In the genomic region with DNA sequence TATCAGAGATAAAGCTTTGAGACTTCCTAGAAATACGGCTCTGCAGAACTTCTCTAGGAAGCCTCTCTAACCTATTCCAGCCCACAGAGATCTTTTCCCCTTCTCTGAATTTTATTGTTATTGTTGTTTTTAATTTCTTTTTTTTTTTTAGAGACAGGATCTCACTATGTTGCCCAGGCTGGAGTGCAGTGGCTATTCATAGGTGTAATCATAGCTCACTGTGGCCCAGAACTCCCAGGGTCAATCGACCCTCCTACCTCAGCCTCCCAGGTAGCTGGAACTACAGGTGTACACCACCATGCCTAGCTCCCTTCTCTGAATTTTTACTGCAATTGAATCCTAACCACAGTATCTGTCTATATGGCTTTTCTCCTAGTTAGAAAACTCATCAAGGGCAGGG, we compare ENCODE assay signal across 31 cellular contexts. TPM values are rescaled to one million over a fixed set of nuclear protein-coding genes. Genes with fewer than 3 reads are reported as not detected.
"Had no signal": no experiment of that assay in that cellular context is flagged by ENCODE, and none has a peak within 500 bp of the region (broad histone marks: within the 10 kb centered on the region; RNA-seq: fewer than 3 reads in every experiment).

No MANE protein-coding gene starts in this region.

- H3K27me3 ChIP-seq: esophagus squamous epithelium, heart right ventricle, neural progenitor cell, right lobe of liver, thyroid gland, upper lobe of right lung had no signal

- H3K9me3 ChIP-seq: esophagus squamous epithelium, heart right ventricle, left ventricle myocardium inferior, right lobe of liver, thyroid gland, upper lobe of right lung had no signal

- H3K9me3 Mint-ChIP-seq: activated naive CD4-positive, alpha-beta T cell treated with anti-CD3 and anti-CD28 coated beads, Interleukin-2, amount 50 U/mL, for 72 hours; activated T-cell treated with anti-CD3 and anti-CD28 coated beads, Interleukin-2, amount 50 U/mL, for 72 hours; mesothelial cell of epicardium; natural killer cell; stimulated activated effector memory CD8-positive, alpha-beta T cell treated with anti-CD3 and anti-CD28 coated beads, Interleukin-12 subunit alpha, Interleukin-12 subunit beta, amount 100 ng/mL, for 72 hours; stimulated activated naive CD8-positive, alpha-beta T cell treated with anti-CD3 and anti-CD28 coated beads, Interleukin-15, Interleukin-2, amounts not matched to agents 100 ng/mL and 50 ng/mL, for 24 hours; T-helper 2 cell treated with Interferon-gamma antibody and Interleukin-4, amounts not matched to agents 5 μg/mL and 100 μg/mL, for 36 hours had no signal

- H3K9ac ChIP-seq: neural progenitor cell had no signal

- H3K36me3 ChIP-seq: heart right ventricle, left ventricle myocardium inferior, right lobe of liver, thyroid gland, upper lobe of right lung had no signal

- H3K4me3 Mint-ChIP-seq: activated CD4-positive, alpha-beta T cell treated with anti-CD3 and anti-CD28 coated beads for 36 hours; activated T-cell treated with anti-CD3 and anti-CD28 coated beads, Interleukin-2, amount 50 U/mL, for 72 hours; mesothelial cell of epicardium; natural killer cell; neural progenitor cell; stimulated activated effector memory CD8-positive, alpha-beta T cell treated with anti-CD3 and anti-CD28 coated beads, Interleukin-12 subunit alpha, Interleukin-12 subunit beta, amount 100 ng/mL, for 72 hours; stimulated activated naive CD8-positive, alpha-beta T cell treated with anti-CD3 and anti-CD28 coated beads, Interleukin-15, Interleukin-2, amounts not matched to agents 100 ng/mL and 50 ng/mL, for 24 hours; T-helper 2 cell treated with Interferon-gamma antibody and Interleukin-4, amounts not matched to agents 5 μg/mL and 100 μg/mL, for 36 hours had no signal

- H3K27ac ChIP-seq: epithelial cell of prostate, esophagus squamous epithelium, left ventricle myocardium inferior, right lobe of liver, thyroid gland, upper lobe of right lung had no signal

- H3K4me2 ChIP-seq: neural progenitor cell had no signal

- H2AFZ ChIP-seq: neural progenitor cell had no signal

- DNase-seq: activated CD4-positive, alpha-beta T cell treated with anti-CD3 and anti-CD28 coated beads for 36 hours; activated CD4-positive, CD25-positive, alpha-beta regulatory T cell; activated naive CD4-positive, alpha-beta T cell; activated T-cell treated with anti-CD3 and anti-CD28 coated beads for 4 hours; activated T-cell treated with anti-CD3 and anti-CD28 coated beads, Interleukin-2, amount 50 U/mL, for 72 hours; amniotic stem cell; central memory CD4-positive, alpha-beta T cell; dermis blood vessel endothelial cell; effector CD8-positive, alpha-beta T cell; esophagus squamous epithelium; foreskin melanocyte; heart right ventricle; left ventricle myocardium inferior; natural killer cell; occipital lobe; right lobe of liver; stimulated activated CD4-positive, alpha-beta T cell treated with anti-CD3 and anti-CD28 coated beads, Interleukin-12 subunit alpha, Interleukin-12 subunit beta, amount 100 ng/mL, for 4 hours; stimulated activated CD4-positive, alpha-beta T cell treated with anti-CD3 and anti-CD28 coated beads, Interleukin-4, amount 100 ng/mL, for 24 hours; T-helper 1 cell; thyroid gland; upper lobe of right lung had no signal

- ATAC-seq: activated CD4-positive, alpha-beta T cell treated with anti-CD3 and anti-CD28 coated beads for 36 hours; activated naive CD4-positive, alpha-beta T cell treated with anti-CD3 and anti-CD28 coated beads, Interleukin-2, amount 50 U/mL, for 72 hours; activated T-cell treated with anti-CD3 and anti-CD28 coated beads, Interleukin-2, amount 50 U/mL, for 72 hours; heart right ventricle; natural killer cell; stimulated activated effector memory CD8-positive, alpha-beta T cell treated with anti-CD3 and anti-CD28 coated beads, Interleukin-12 subunit alpha, Interleukin-12 subunit beta, amount 100 ng/mL, for 72 hours had no signal

- H3K36me3 Mint-ChIP-seq: activated naive CD4-positive, alpha-beta T cell treated with anti-CD3 and anti-CD28 coated beads, Interleukin-2, amount 50 U/mL, for 72 hours; natural killer cell; stimulated activated effector memory CD8-positive, alpha-beta T cell treated with anti-CD3 and anti-CD28 coated beads, Interleukin-12 subunit alpha, Interleukin-12 subunit beta, amount 100 ng/mL, for 72 hours had no signal

- H3K27me3 Mint-ChIP-seq: activated CD4-positive, alpha-beta T cell treated with anti-CD3 and anti-CD28 coated beads for 36 hours; stimulated activated naive CD8-positive, alpha-beta T cell treated with anti-CD3 and anti-CD28 coated beads, Interleukin-15, Interleukin-2, amounts not matched to agents 100 ng/mL and 50 ng/mL, for 24 hours had no signal

- H3K27ac Mint-ChIP-seq: activated CD4-positive, alpha-beta T cell treated with anti-CD3 and anti-CD28 coated beads for 36 hours; activated naive CD4-positive, alpha-beta T cell treated with anti-CD3 and anti-CD28 coated beads, Interleukin-2, amount 50 U/mL, for 72 hours; activated T-cell treated with anti-CD3 and anti-CD28 coated beads, Interleukin-2, amount 50 U/mL, for 72 hours; mesothelial cell of epicardium; neural progenitor cell; stimulated activated effector memory CD8-positive, alpha-beta T cell treated with anti-CD3 and anti-CD28 coated beads, Interleukin-12 subunit alpha, Interleukin-12 subunit beta, amount 100 ng/mL, for 72 hours; stimulated activated naive CD8-positive, alpha-beta T cell treated with anti-CD3 and anti-CD28 coated beads, Interleukin-15, Interleukin-2, amounts not matched to agents 100 ng/mL and 50 ng/mL, for 24 hours; T-helper 2 cell treated with Interferon-gamma antibody and Interleukin-4, amounts not matched to agents 5 μg/mL and 100 μg/mL, for 36 hours had no signal

- H3K4me3 ChIP-seq: esophagus squamous epithelium, heart right ventricle, left ventricle myocardium inferior, neural progenitor cell, right lobe of liver, thyroid gland, upper lobe of right lung had no signal

RNA-seq across cellular contexts. Expression of a gene that starts 19.6 kb away (rescaled TPM):
- total RNA-seq: dermis blood vessel endothelial cell had no signal

RNA-seq across cellular contexts. Expression of a gene that starts 44.8 kb away (rescaled TPM):
- total RNA-seq: astrocyte, dermis blood vessel endothelial cell, esophagus squamous epithelium, glomerular endothelial cell, left ventricle myocardium inferior, mesothelial cell of epicardium, natural killer cell, thyroid gland, upper lobe of right lung had no signal

RNA-seq across cellular contexts. Expression of a gene that starts 59.0 kb away (rescaled TPM):
- total RNA-seq: activated CD4-positive, alpha-beta T cell treated with anti-CD3 and anti-CD28 coated beads for 36 hours; activated naive CD4-positive, alpha-beta T cell treated with anti-CD3 and anti-CD28 coated beads, Interleukin-2, amount 50 U/mL, for 72 hours; activated T-cell treated with anti-CD3 and anti-CD28 coated beads, Interleukin-2, amount 50 U/mL, for 72 hours; astrocyte; dermis blood vessel endothelial cell; glomerular endothelial cell; heart right ventricle; left ventricle myocardium inferior; mesothelial cell of epicardium; natural killer cell; occipital lobe; right lobe of liver; skeletal muscle tissue; upper lobe of right lung had no signal
- polyA plus RNA-seq: heart right ventricle had no signal
